In the genomic region with DNA sequence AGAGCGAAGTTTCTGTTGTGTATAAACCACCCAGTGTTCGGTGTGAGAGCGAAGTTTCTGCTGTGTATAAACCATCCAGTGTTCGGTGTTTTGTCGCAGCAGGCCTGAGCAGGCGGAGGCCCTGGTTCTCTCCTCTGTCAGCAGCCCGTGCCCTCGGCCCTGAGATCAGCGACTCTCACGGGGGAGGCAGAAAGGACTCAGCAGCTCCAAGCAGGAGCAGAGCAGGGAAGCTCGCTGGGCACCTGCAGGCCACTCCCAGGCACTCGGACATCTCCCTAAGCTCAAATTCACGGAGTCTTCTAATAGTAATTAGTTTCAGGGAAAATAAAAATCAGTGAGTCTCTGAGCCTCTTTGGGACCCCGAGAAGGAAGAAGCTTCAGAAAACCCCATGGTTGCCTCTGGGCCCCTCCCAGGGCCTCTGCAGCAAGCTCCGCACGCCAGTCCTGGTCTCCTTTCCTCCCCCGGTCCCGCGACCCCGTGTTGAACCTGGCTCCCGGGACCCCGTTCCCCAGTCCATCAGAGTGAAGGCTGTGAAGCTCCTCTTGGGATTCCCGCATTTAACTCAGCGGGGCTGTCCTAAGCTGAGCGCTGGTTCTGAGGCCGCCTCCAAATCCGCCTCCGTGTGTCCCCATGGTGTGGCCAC, we compare ENCODE assay signal across 21 cellular contexts.
"Had no signal": no experiment of that assay in that cellular context is flagged by ENCODE, and none has a peak within 500 bp of the region (broad histone marks: within the 10 kb centered on the region; RNA-seq: fewer than 3 reads in every experiment).

No MANE protein-coding gene starts in this region.

- H3K4me1 Mint-ChIP-seq: activated B cell treated with CpG ODN at 0.5 μM for 24 hours; activated CD4-positive, alpha-beta memory T cell treated with anti-CD3 and anti-CD28 coated beads, Interleukin-2, amount 10 ng/mL, durations not matched to agents 7 days and 5 days; activated CD8-positive, alpha-beta memory T cell treated with anti-CD3 and anti-CD28 coated beads, Interleukin-2, amount 10 ng/mL, durations not matched to agents 7 days and 5 days; activated naive CD8-positive, alpha-beta T cell treated with anti-CD3 and anti-CD28 coated beads for 36 hours; stimulated activated effector memory CD8-positive, alpha-beta T cell treated with anti-CD3 and anti-CD28 coated beads, Interleukin-12 subunit alpha, Interleukin-12 subunit beta, amount 100 ng/mL, for 72 hours had no signal

- H3K27me3 ChIP-seq: body of pancreas, pancreas, sigmoid colon had no signal

- DNase-seq: activated B cell treated with CpG ODN at 0.5 μM for 24 hours; activated CD4-positive, alpha-beta memory T cell treated with anti-CD3 and anti-CD28 coated beads, Interleukin-2, amount 10 ng/mL, durations not matched to agents 7 days and 5 days; activated CD4-positive, alpha-beta T cell treated with anti-CD3 and anti-CD28 coated beads for 4 hours; activated CD8-positive, alpha-beta memory T cell treated with anti-CD3 and anti-CD28 coated beads, Interleukin-2, amount 10 ng/mL, durations not matched to agents 7 days and 5 days; activated naive CD4-positive, alpha-beta T cell; activated naive CD8-positive, alpha-beta T cell treated with anti-CD3 and anti-CD28 coated beads for 36 hours; amniotic stem cell; body of pancreas; caudate nucleus; effector CD4-positive, alpha-beta T cell; gastrocnemius medialis; midbrain; pancreas; sigmoid colon; stimulated activated CD4-positive, alpha-beta T cell treated with anti-CD3 and anti-CD28 coated beads, Interleukin-4, amount 100 ng/mL, for 24 hours; stomach had no signal

- H3K27me3 Mint-ChIP-seq: activated B cell treated with CpG ODN at 0.5 μM for 24 hours; activated CD4-positive, alpha-beta memory T cell treated with anti-CD3 and anti-CD28 coated beads, Interleukin-2, amount 10 ng/mL, durations not matched to agents 7 days and 5 days; activated CD8-positive, alpha-beta memory T cell treated with anti-CD3 and anti-CD28 coated beads, Interleukin-2, amount 10 ng/mL, durations not matched to agents 7 days and 5 days; activated naive CD8-positive, alpha-beta T cell treated with anti-CD3 and anti-CD28 coated beads for 36 hours had no signal

- H3K4me3 ChIP-seq: body of pancreas, gastrocnemius medialis, lung, pancreas, sigmoid colon, stomach had no signal

- H3K4me3 Mint-ChIP-seq: activated B cell treated with CpG ODN at 0.5 μM for 24 hours; activated CD4-positive, alpha-beta memory T cell treated with anti-CD3 and anti-CD28 coated beads, Interleukin-2, amount 10 ng/mL, durations not matched to agents 7 days and 5 days; activated CD8-positive, alpha-beta memory T cell treated with anti-CD3 and anti-CD28 coated beads, Interleukin-2, amount 10 ng/mL, durations not matched to agents 7 days and 5 days; activated naive CD8-positive, alpha-beta T cell treated with anti-CD3 and anti-CD28 coated beads for 36 hours; stimulated activated effector memory CD8-positive, alpha-beta T cell treated with anti-CD3 and anti-CD28 coated beads, Interleukin-12 subunit alpha, Interleukin-12 subunit beta, amount 100 ng/mL, for 72 hours; type B pancreatic cell had no signal

- H3K4me1 ChIP-seq: body of pancreas, gastrocnemius medialis, pancreas, sigmoid colon, stomach had no signal

- H3K9me3 Mint-ChIP-seq: activated CD4-positive, alpha-beta memory T cell treated with anti-CD3 and anti-CD28 coated beads, Interleukin-2, amount 10 ng/mL, durations not matched to agents 7 days and 5 days; activated naive CD8-positive, alpha-beta T cell treated with anti-CD3 and anti-CD28 coated beads for 36 hours; stimulated activated effector memory CD8-positive, alpha-beta T cell treated with anti-CD3 and anti-CD28 coated beads, Interleukin-12 subunit alpha, Interleukin-12 subunit beta, amount 100 ng/mL, for 72 hours; type B pancreatic cell had no signal

- H3K9me3 ChIP-seq: body of pancreas, gastrocnemius medialis, pancreas, sigmoid colon had no signal

- ATAC-seq: activated CD8-positive, alpha-beta memory T cell treated with anti-CD3 and anti-CD28 coated beads, Interleukin-2, amount 10 ng/mL, durations not matched to agents 7 days and 5 days; body of pancreas; gastrocnemius medialis; pancreas; stimulated activated effector memory CD8-positive, alpha-beta T cell treated with anti-CD3 and anti-CD28 coated beads, Interleukin-12 subunit alpha, Interleukin-12 subunit beta, amount 100 ng/mL, for 72 hours had no signal

- FAIRE-seq: colon, pancreas, TTC549 had no signal

- H3K36me3 ChIP-seq: gastrocnemius medialis, pancreas, sigmoid colon, stomach had no signal

- H3K27ac Mint-ChIP-seq: activated B cell treated with CpG ODN at 0.5 μM for 24 hours; activated CD4-positive, alpha-beta memory T cell treated with anti-CD3 and anti-CD28 coated beads, Interleukin-2, amount 10 ng/mL, durations not matched to agents 7 days and 5 days; activated CD8-positive, alpha-beta memory T cell treated with anti-CD3 and anti-CD28 coated beads, Interleukin-2, amount 10 ng/mL, durations not matched to agents 7 days and 5 days; activated naive CD8-positive, alpha-beta T cell treated with anti-CD3 and anti-CD28 coated beads for 36 hours; stimulated activated effector memory CD8-positive, alpha-beta T cell treated with anti-CD3 and anti-CD28 coated beads, Interleukin-12 subunit alpha, Interleukin-12 subunit beta, amount 100 ng/mL, for 72 hours; type B pancreatic cell had no signal

- H3K27ac ChIP-seq: body of pancreas, gastrocnemius medialis, pancreas, sigmoid colon, stomach had no signal

- H3K36me3 Mint-ChIP-seq: activated CD8-positive, alpha-beta memory T cell treated with anti-CD3 and anti-CD28 coated beads, Interleukin-2, amount 10 ng/mL, durations not matched to agents 7 days and 5 days; activated naive CD8-positive, alpha-beta T cell treated with anti-CD3 and anti-CD28 coated beads for 36 hours; stimulated activated effector memory CD8-positive, alpha-beta T cell treated with anti-CD3 and anti-CD28 coated beads, Interleukin-12 subunit alpha, Interleukin-12 subunit beta, amount 100 ng/mL, for 72 hours; type B pancreatic cell had no signal
